ENCODE assay signal across 17 cellular contexts in the genomic region with DNA sequence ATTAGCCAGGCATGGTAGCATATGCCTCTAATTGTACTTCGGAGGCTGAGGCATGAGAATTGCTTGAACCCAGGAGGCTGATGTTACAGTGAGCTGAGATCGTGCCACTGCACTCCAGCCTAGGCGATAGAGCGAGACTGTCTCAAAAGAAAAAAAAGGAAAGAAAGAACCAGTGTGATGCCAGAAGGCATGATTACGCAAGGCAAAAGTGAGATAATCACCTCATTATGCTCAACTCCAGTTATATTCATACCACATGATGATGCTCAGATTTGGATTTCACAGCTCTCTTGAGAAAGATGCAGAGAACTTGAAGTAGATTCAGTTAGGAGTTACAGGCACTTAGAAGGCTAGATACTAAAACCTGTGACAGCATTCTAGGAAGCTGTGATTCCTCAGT. TPM values are rescaled to one million over a fixed set of nuclear protein-coding genes. Genes with fewer than 3 reads are reported as not detected.
A peak's percentile ranks its signal among the peaks of the same experiment; 100 is the strongest.
DNase-seq lines count a peak whose midpoint lies in the region; TF ChIP-seq lines count a peak whose summit lies in the region.
"Had no signal": no experiment of that assay in that cellular context is flagged by ENCODE, and none has a peak within 500 bp of the region (broad histone marks: within the 10 kb centered on the region; RNA-seq: fewer than 3 reads in every experiment).

No MANE protein-coding gene starts in this region.

- H3K9me3 ChIP-seq in suprapubic skin = no peaks in the 10 kb centered on the region
- H3K9me3 ChIP-seq: colonic mucosa, prostate gland had no signal

- no peak for TF ChIP-seq POLR2A in suprapubic skin (IDR thresholded peaks at IDR 0.05)

- peaks cover 44% of the 10 kb centered on the region for H3K36me3 Mint-ChIP-seq in activated CD4-positive, alpha-beta T cell treated with anti-CD3 and anti-CD28 coated beads, Interleukin-2, amount 10 ng/mL, durations not matched to agents 24 days and 14 days (ENCODE audit: low read depth)

- H3K27ac Mint-ChIP-seq in activated CD4-positive, alpha-beta T cell treated with anti-CD3 and anti-CD28 coated beads, Interleukin-2, amount 10 ng/mL, durations not matched to agents 24 days and 14 days = no peak overlapping the region
- H3K27ac Mint-ChIP-seq: activated CD8-positive, alpha-beta T cell treated with anti-CD3 and anti-CD28 coated beads for 36 hours; stimulated activated naive CD8-positive, alpha-beta T cell treated with anti-CD3 and anti-CD28 coated beads, Interleukin-15, Interleukin-2, amounts not matched to agents 100 ng/mL and 50 ng/mL, for 24 hours had no signal

- TF ChIP-seq EP300 in suprapubic skin (IDR thresholded peaks at IDR 0.05) = no peak

- TF ChIP-seq CTCF in choroid plexus epithelial cell (conservative IDR thresholded peaks at IDR 0.05; ENCODE audit: low read depth, low read length) (no peak), suprapubic skin (IDR thresholded peaks at IDR 0.05) (no peak)

- no peaks in the 10 kb centered on the region for H3K27me3 ChIP-seq in suprapubic skin
- H3K27me3 ChIP-seq: colonic mucosa had no signal

- H3K9me3 Mint-ChIP-seq in activated CD4-positive, alpha-beta T cell treated with anti-CD3 and anti-CD28 coated beads, Interleukin-2, amount 10 ng/mL, durations not matched to agents 24 days and 14 days = no peaks in the 10 kb centered on the region
- H3K9me3 Mint-ChIP-seq: stimulated activated naive CD8-positive, alpha-beta T cell treated with anti-CD3 and anti-CD28 coated beads, Interleukin-15, Interleukin-2, amounts not matched to agents 100 ng/mL and 50 ng/mL, for 24 hours had no signal

- WGBS in suprapubic skin = 61% methylated on average over 4 of the region's 5 CpGs

- intact Hi-C loops in activated CD4-positive, alpha-beta T cell treated with anti-CD3 and anti-CD28 coated beads, Interleukin-2, amount 10 ng/mL, durations not matched to agents 24 days and 14 days (cut with micrococcal nuclease) = no loop called here

- H3K27ac ChIP-seq in suprapubic skin = no peak overlapping the region
- H3K27ac ChIP-seq: colonic mucosa, prostate gland, VCaP had no signal

- H3K4me1 ChIP-seq in suprapubic skin = peaks cover 2% of the 10 kb centered on the region
- H3K4me1 ChIP-seq: colonic mucosa, prostate gland had no signal

- H3K4me3 ChIP-seq in choroid plexus epithelial cell (ENCODE audit: low read depth, low read length) (no peak overlapping the region), suprapubic skin (no peak overlapping the region)
- H3K4me3 ChIP-seq: colonic mucosa, prostate gland had no signal

- peaks cover 26% of the 10 kb centered on the region for H3K36me3 ChIP-seq in suprapubic skin
- H3K36me3 ChIP-seq: colonic mucosa, prostate gland had no signal

- no peak overlapping the region for H3K4me3 Mint-ChIP-seq in activated CD4-positive, alpha-beta T cell treated with anti-CD3 and anti-CD28 coated beads, Interleukin-2, amount 10 ng/mL, durations not matched to agents 24 days and 14 days
- H3K4me3 Mint-ChIP-seq: activated CD8-positive, alpha-beta T cell treated with anti-CD3 and anti-CD28 coated beads for 36 hours; stimulated activated naive CD8-positive, alpha-beta T cell treated with anti-CD3 and anti-CD28 coated beads, Interleukin-15, Interleukin-2, amounts not matched to agents 100 ng/mL and 50 ng/mL, for 24 hours had no signal

- DNase-seq in AG20443 (ENCODE audit: low spot score) (peak; percentile 53), M059J (ENCODE audit: low read depth) (peak; percentile 10), choroid plexus epithelial cell (ENCODE audit: low read depth) (peak; percentile 54), iris pigment epithelial cell (ENCODE audit: low read depth) (peak; percentile 67), suprapubic skin (ENCODE audit: low spot score in 2 of 2) (no peak), NCI-H524 treated with DMSO at 0.1 percent for 48 hours (lab: John Stamatoyannopoulos, UW) (no peak)
- DNase-seq in activated CD4-positive, alpha-beta T cell treated with anti-CD3 and anti-CD28 coated beads, Interleukin-2, amount 10 ng/mL, durations not matched to agents 24 days and 14 days = no peak
- DNase-seq in activated CD4-positive, CD25-positive, alpha-beta regulatory T cell treated with anti-CD3 and anti-CD28 coated beads, Interleukin-2, amount 50 U/mL, for 72 hours = no peak
- DNase-seq: activated CD8-positive, alpha-beta T cell treated with anti-CD3 and anti-CD28 coated beads for 36 hours; amygdala; colonic mucosa; erythroblast; NCI-H1694 treated with DMSO at 0.1 percent for 48 hours; NCI-H69 had no signal

- H3K27me3 Mint-ChIP-seq in activated CD4-positive, alpha-beta T cell treated with anti-CD3 and anti-CD28 coated beads, Interleukin-2, amount 10 ng/mL, durations not matched to agents 24 days and 14 days = no peaks in the 10 kb centered on the region
- H3K27me3 Mint-ChIP-seq: activated CD8-positive, alpha-beta T cell treated with anti-CD3 and anti-CD28 coated beads for 36 hours; stimulated activated naive CD8-positive, alpha-beta T cell treated with anti-CD3 and anti-CD28 coated beads, Interleukin-15, Interleukin-2, amounts not matched to agents 100 ng/mL and 50 ng/mL, for 24 hours had no signal

- H3K4me1 Mint-ChIP-seq in activated CD4-positive, alpha-beta T cell treated with anti-CD3 and anti-CD28 coated beads, Interleukin-2, amount 10 ng/mL, durations not matched to agents 24 days and 14 days = peaks cover 6% of the 10 kb centered on the region

RNA-seq across cellular contexts. Expression of a gene that starts 21.8 kb away (rescaled TPM):
- 8.2 and 12.2 TPM in 2 replicates for total RNA-seq in M059J (2014; rRNA removed; shearing (Covaris generic))
- 14.8 and 16.2 TPM in 2 replicates for total RNA-seq in activated CD4-positive, alpha-beta T cell treated with anti-CD3 and anti-CD28 coated beads, Interleukin-2, amount 10 ng/mL, durations not matched to agents 24 days and 14 days
- total RNA-seq in suprapubic skin = 10 to 100 TPM in 2 of 4 donors, 1 to 10 TPM in 2; 8.2 to 11.1 (median 10.2) TPM

Comparison
In these comparisons a context has a peak if more than half of its experiments do, and no peak if none do; other contexts are left out.
1. DNase-seq: peak in AG20443 (single experiment), M059J (single experiment), choroid plexus epithelial cell (single experiment) and iris pigment epithelial cell (single experiment); none in activated CD4-positive, alpha-beta T cell treated with anti-CD3 and anti-CD28 coated beads, Interleukin-2, amount 10 ng/mL, durations not matched to agents 24 days and 14 days (single experiment), suprapubic skin (0 of 2), activated CD4-positive, CD25-positive, alpha-beta regulatory T cell treated with anti-CD3 and anti-CD28 coated beads, Interleukin-2, amount 50 U/mL, for 72 hours (single experiment) and NCI-H524 treated with DMSO at 0.1 percent for 48 hours (single experiment).